Comparison of ENCODE assay signal across 8 cellular contexts in the genomic region with DNA sequence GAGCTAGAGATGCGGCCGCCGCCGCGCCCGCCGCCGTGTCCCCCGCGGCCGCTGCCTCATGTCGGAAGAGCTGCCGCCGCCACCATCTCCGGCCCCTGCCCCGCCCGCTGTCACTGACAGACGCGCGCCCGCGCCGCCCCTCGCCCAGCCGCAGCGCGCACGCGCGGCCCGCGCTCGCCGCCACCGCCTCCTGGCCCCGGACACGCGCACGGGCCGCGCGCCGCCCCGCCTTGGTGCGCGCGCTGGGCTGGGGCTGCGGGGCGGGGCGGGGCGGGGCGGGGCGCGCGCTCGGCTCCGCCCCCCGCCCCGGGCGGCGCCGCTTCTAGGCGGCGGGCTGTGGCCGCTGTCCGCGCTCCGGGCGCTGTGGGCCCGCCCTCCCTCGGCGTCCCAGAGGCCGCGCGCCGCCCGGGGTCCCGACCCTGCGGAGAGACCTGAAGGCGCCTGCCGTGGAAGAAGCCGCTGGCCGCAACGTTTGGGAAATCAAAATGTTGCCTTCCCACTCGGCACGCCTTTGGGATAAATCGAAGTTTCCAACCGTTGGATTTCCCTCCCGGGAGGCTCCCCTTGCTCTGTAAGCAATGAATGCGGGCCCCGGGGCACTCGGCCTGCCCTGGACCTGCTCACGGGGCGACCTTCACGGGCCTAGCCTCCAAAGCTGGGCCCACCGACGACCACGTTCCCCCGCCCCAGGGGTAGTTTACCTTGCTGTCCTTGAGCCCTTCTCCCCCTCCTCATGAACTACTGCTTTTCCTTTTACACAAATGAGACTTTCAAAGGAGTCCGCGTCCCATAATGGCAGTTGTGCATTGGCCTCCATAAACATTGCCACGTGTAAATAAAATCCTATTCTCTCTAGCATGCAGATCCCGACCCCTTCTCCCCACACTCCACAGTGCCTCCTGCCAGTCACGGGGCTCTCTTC. TPM values are rescaled to one million over a fixed set of nuclear protein-coding genes. Genes with fewer than 3 reads are reported as not detected.
A peak's percentile ranks its signal among the peaks of the same experiment; 100 is the strongest.
DNase-seq lines count a peak whose midpoint lies in the region; ATAC-seq and TF ChIP-seq lines count a peak whose summit lies in the region.

A gene (minus strand): TSS at position 115 of the 922 bp plus-strand sequence. CDS start 1,000 bp downstream, outside the sequence.

- ATAC-seq in GM18502 (IDR thresholded peaks at IDR 0.05; ENCODE audit: poor library complexity, unreplicated experiment): peak; percentile 78
- ATAC-seq in HG03196 (IDR thresholded peaks at IDR 0.05; ENCODE audit: unreplicated experiment): peak; percentile 69

- H3K9me2 ChIP-seq in OCI-LY1 (ENCODE audit: low read depth, low read length): no peaks in the 10 kb centered on the region

- H3K79me2 ChIP-seq in OCI-LY1 (ENCODE audit: insufficient read depth, low read length): no peaks in the 10 kb centered on the region

- H3K27ac ChIP-seq in OCI-LY1 (ENCODE audit: low read depth, low read length, poor library complexity, severe bottlenecking): no peak within 1 kb of the TSS

- H3K4me1 Mint-ChIP-seq in activated T-helper 1 cell treated with anti-CD3 and anti-CD28 coated beads, Interleukin-12 subunit alpha, Interleukin-12 subunit beta, Interleukin-2, Interleukin-4 antibody, amounts not matched to agents 30 ng/mL and 10 ng/mL and 1 ng/mL, durations not matched to agents 14 hours and 24 hours and 36 hours (ENCODE audit: low read depth): peaks cover 41% of the 10 kb centered on the region

- peak within 1 kb of the TSS; percentile 68 for H3K9ac ChIP-seq in OCI-LY1 (ENCODE audit: low read length)

- H3F3A ChIP-seq in OCI-LY1 (ENCODE audit: insufficient read depth, low read length): no peaks in the 10 kb centered on the region

- intact Hi-C loops in activated T-helper 1 cell treated with anti-CD3 and anti-CD28 coated beads, Interleukin-12 subunit alpha, Interleukin-12 subunit beta, Interleukin-2, Interleukin-4 antibody, amounts not matched to agents 30 ng/mL and 10 ng/mL and 1 ng/mL, durations not matched to agents 14 hours and 24 hours and 36 hours (cut with micrococcal nuclease): loop anchor here (1.0 to 10.0 kb wide), 7 partner anchors 36 to 505 kb away; a partner anchor contains a TSS

- peak within 1 kb of the TSS; percentile 79 for H3K4me2 ChIP-seq in OCI-LY1 (ENCODE audit: low read length)

- H3K27ac Mint-ChIP-seq in activated T-helper 1 cell treated with anti-CD3 and anti-CD28 coated beads, Interleukin-12 subunit alpha, Interleukin-12 subunit beta, Interleukin-2, Interleukin-4 antibody, amounts not matched to agents 30 ng/mL and 10 ng/mL and 1 ng/mL, durations not matched to agents 14 hours and 24 hours and 36 hours: peak within 1 kb of the TSS; percentile 64

- H3K9me3 ChIP-seq in OCI-LY1 (ENCODE audit: low read length): no peaks in the 10 kb centered on the region

- peaks cover 14% of the 10 kb centered on the region for H3K27me3 Mint-ChIP-seq in activated T-helper 1 cell treated with anti-CD3 and anti-CD28 coated beads, Interleukin-12 subunit alpha, Interleukin-12 subunit beta, Interleukin-2, Interleukin-4 antibody, amounts not matched to agents 30 ng/mL and 10 ng/mL and 1 ng/mL, durations not matched to agents 14 hours and 24 hours and 36 hours (ENCODE audit: insufficient read depth)

- H3K9me3 Mint-ChIP-seq in activated T-helper 1 cell treated with anti-CD3 and anti-CD28 coated beads, Interleukin-12 subunit alpha, Interleukin-12 subunit beta, Interleukin-2, Interleukin-4 antibody, amounts not matched to agents 30 ng/mL and 10 ng/mL and 1 ng/mL, durations not matched to agents 14 hours and 24 hours and 36 hours: no peaks in the 10 kb centered on the region

- DNase-seq in A172 (ENCODE audit: low spot score) (peak; percentile 41), fibroblast of gingiva (ENCODE audit: low read depth) (peak; percentile 81), myocyte (ENCODE audit: low read depth) (peak; percentile 79)
- DNase-seq in activated T-helper 1 cell treated with anti-CD3 and anti-CD28 coated beads, Interleukin-12 subunit alpha, Interleukin-12 subunit beta, Interleukin-2, Interleukin-4 antibody, amounts not matched to agents 30 ng/mL and 10 ng/mL and 1 ng/mL, durations not matched to agents 14 hours and 24 hours and 36 hours (ENCODE audit: low spot score): peak; percentile 84
- peak; percentile 45 for DNase-seq in stimulated activated CD8-positive, alpha-beta memory T cell treated with anti-CD3 and anti-CD28 coated beads, Interleukin-7, amount 100 ng/mL, for 24 hours (ENCODE audit: low read depth)

- H3K27me3 ChIP-seq in OCI-LY1 (ENCODE audit: insufficient read depth, low read length): no peaks in the 10 kb centered on the region

- no peak for TF ChIP-seq CTCF in OCI-LY1 (IDR thresholded peaks at IDR 0.05; ENCODE audit: low read length)

- peak within 1 kb of the TSS; percentile 82 for H3K4me3 Mint-ChIP-seq in activated T-helper 1 cell treated with anti-CD3 and anti-CD28 coated beads, Interleukin-12 subunit alpha, Interleukin-12 subunit beta, Interleukin-2, Interleukin-4 antibody, amounts not matched to agents 30 ng/mL and 10 ng/mL and 1 ng/mL, durations not matched to agents 14 hours and 24 hours and 36 hours

- H3K4me1 ChIP-seq in OCI-LY1 (ENCODE audit: insufficient read depth, low read length, severe bottlenecking): peaks cover 26% of the 10 kb centered on the region

- H2AFZ ChIP-seq in OCI-LY1 (ENCODE audit: low read length): 0 out of 2 replicates have a peak within 1 kb of the TSS, but pooled peaks have one; percentile 54

- no peaks in the 10 kb centered on the region for H4K20me1 ChIP-seq in OCI-LY1 (ENCODE audit: insufficient read depth, low read length)

- H3K36me3 ChIP-seq in OCI-LY1 (ENCODE audit: insufficient read depth, low read length): no peaks in the 10 kb centered on the region

- H3K36me3 Mint-ChIP-seq in activated T-helper 1 cell treated with anti-CD3 and anti-CD28 coated beads, Interleukin-12 subunit alpha, Interleukin-12 subunit beta, Interleukin-2, Interleukin-4 antibody, amounts not matched to agents 30 ng/mL and 10 ng/mL and 1 ng/mL, durations not matched to agents 14 hours and 24 hours and 36 hours (ENCODE audit: low read depth): peaks cover 18% of the 10 kb centered on the region

- H3K4me3 ChIP-seq in OCI-LY1 (ENCODE audit: low read depth, low read length, poor library complexity, severe bottlenecking): peak within 1 kb of the TSS; percentile 63

RNA-seq across cellular contexts. Expression of the gene that starts here (rescaled TPM):
- 13.4 and 16.0 TPM in 2 replicates for total RNA-seq in A172 (2014; rRNA removed; shearing (Covaris generic))
- total RNA-seq in activated T-helper 1 cell treated with anti-CD3 and anti-CD28 coated beads, Interleukin-12 subunit alpha, Interleukin-12 subunit beta, Interleukin-2, Interleukin-4 antibody, amounts not matched to agents 30 ng/mL and 10 ng/mL and 1 ng/mL, durations not matched to agents 14 hours and 24 hours and 36 hours: 9.4 and 9.7 TPM in 2 replicates
- 28.4 and 31.7 TPM in 2 replicates for total RNA-seq in myocyte
- polyA plus RNA-seq in myocyte (2012): 15.3 TPM
